13 cellular contexts compared by ENCODE assay signal in the genomic region with DNA sequence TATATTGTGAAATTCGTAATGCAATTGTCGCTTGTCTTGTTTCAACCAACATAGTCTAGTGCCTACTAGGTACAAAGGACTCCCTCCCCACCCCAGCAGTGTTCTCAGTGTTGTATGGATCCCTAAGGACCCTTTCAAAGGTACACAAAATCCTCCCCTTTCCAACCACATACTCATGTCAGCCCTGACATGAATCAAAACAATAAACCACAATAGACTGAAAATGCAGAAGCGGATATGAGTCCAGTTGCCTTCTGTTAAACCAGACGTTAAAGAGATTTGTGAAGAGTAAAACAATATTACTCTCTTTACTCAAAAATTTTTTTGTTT.
DNase-seq lines count a peak whose midpoint lies in the region; ATAC-seq, FAIRE-seq and TF ChIP-seq lines count a peak whose summit lies in the region.
"Had no signal": no experiment of that assay in that cellular context is flagged by ENCODE, and none has a peak within 500 bp of the region (broad histone marks: within the 10 kb centered on the region; RNA-seq: fewer than 3 reads in every experiment).

No MANE protein-coding gene starts in this region.

- peak overlapping the region; percentile 19 for H3K27ac ChIP-seq in BLaER1
- H3K27ac ChIP-seq: epithelial cell of prostate, parathyroid adenoma had no signal

- H3K9me3 ChIP-seq in BLaER1: no peaks in the 10 kb centered on the region

- no peaks in the 10 kb centered on the region for H4K20me1 ChIP-seq in BLaER1

- peaks cover 66% of the 10 kb centered on the region for H3K4me1 ChIP-seq in BLaER1
- H3K4me1 ChIP-seq: parathyroid adenoma had no signal

- no peak for TF ChIP-seq CTCF in GM20000 (IDR thresholded peaks at IDR 0.05; ENCODE audit: extremely low read depth, missing control alignments)

- peak; percentile 31 for FAIRE-seq in GM19239 (lab: Jason Lieb, UNC)

- ATAC-seq in HG02763 (IDR thresholded peaks at IDR 0.05; ENCODE audit: unreplicated experiment): peak; percentile 85
- peak; percentile 87 for ATAC-seq in HG03521 (IDR thresholded peaks at IDR 0.05; ENCODE audit: unreplicated experiment)

- no peaks in the 10 kb centered on the region for H3K27me3 ChIP-seq in BLaER1

- no peak overlapping the region; the same call in 1 of the 2 replicates for H3K4me3 ChIP-seq in BLaER1

- H3K4me2 ChIP-seq in BLaER1: peak overlapping the region; percentile 83

- no peaks in the 10 kb centered on the region for H3K36me3 ChIP-seq in BLaER1

- H3K9ac ChIP-seq in BLaER1: no peak overlapping the region
- H3K9ac ChIP-seq: parathyroid adenoma had no signal

- DNase-seq in GM19239 (ENCODE audit: insufficient read length, low spot score) (no peak), GM20000 (ENCODE audit: low spot score) (no peak), HuH-7 (ENCODE audit: low spot score) (no peak), NCI-H2196 (lab: John Stamatoyannopoulos, UW; ENCODE audit: unreplicated experiment) (no peak), GM03348 (ENCODE audit: low spot score) (no peak)
- DNase-seq: activated CD4-positive, alpha-beta T cell treated with anti-CD3 and anti-CD28 coated beads, Interleukin-2, amount 50 U/mL, for 1 hour; aorta; SHP77 treated with DMSO at 0.1 percent for 48 hours had no signal
